25 cellular contexts compared by ENCODE assay signal in the genomic region with DNA sequence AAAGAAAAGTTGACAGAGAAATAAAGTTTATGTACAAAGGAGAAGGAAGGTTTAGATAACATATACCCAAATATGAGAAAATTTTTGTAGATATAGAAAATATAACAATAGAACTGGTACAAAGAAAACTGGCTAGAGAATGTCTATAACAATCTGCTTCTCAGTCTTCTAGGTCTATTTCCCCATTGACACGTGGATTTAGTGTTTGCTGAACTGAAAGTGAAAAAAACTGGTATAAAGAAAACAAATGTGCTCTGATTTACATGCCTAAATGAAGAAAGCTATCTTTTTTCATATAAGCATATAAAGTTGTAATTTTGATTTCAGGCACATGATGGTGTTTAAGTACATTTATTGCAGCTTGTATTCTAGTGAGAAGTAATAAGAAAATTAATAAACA. TPM values are rescaled to one million over a fixed set of nuclear protein-coding genes. Genes with fewer than 3 reads are reported as not detected.
DNase-seq lines count a peak whose midpoint lies in the region; ATAC-seq and TF ChIP-seq lines count a peak whose summit lies in the region.
"Had no signal": no experiment of that assay in that cellular context is flagged by ENCODE, and none has a peak within 500 bp of the region (broad histone marks: within the 10 kb centered on the region; RNA-seq: fewer than 3 reads in every experiment).

No MANE protein-coding gene starts in this region.

- peak overlapping the region; percentile 73 for H3K4me2 ChIP-seq in SU-DHL-6 (ENCODE audit: low read depth, low read length, poor library complexity, severe bottlenecking)

- H3K79me2 ChIP-seq in SU-DHL-6 (ENCODE audit: insufficient read depth, low read length): no peaks in the 10 kb centered on the region

- DNase-seq in stimulated activated CD4-positive, alpha-beta T cell treated with anti-CD3 and anti-CD28 coated beads, Interleukin-4, amount 100 ng/mL, for 1 hour: no peak
- DNase-seq in heart left ventricle (no peak), H4 (ENCODE audit: low spot score) (no peak), NCI-H226 (no peak)
- DNase-seq: activated CD4-positive, alpha-beta T cell treated with anti-CD3 and anti-CD28 coated beads, Interleukin-2, amount 10 ng/mL, durations not matched to agents 7 days and 5 days; activated naive CD4-positive, alpha-beta T cell treated with Interleukin-2 at 50 U/mL for 16 hours; COR-L47; EL; H9; left ventricle myocardium inferior; mucosa of descending colon; NCI-H1105 treated with DMSO at 0.1 percent for 48 hours; NCI-H2171; NCI-H748 treated with DMSO at 0.1 percent for 48 hours; retina had no signal

- TF ChIP-seq CTCF in SU-DHL-6 (IDR thresholded peaks at IDR 0.05; ENCODE audit: insufficient read depth, low read length, poor library complexity, severe bottlenecking) (no peak), heart left ventricle (IDR thresholded peaks at IDR 0.05) (no peak)

- peaks cover 0 to 18% (median 0%) of the 10 kb centered on the region in 12 donors for H3K4me1 ChIP-seq in heart left ventricle
- H3K4me1 ChIP-seq: tibial nerve had no signal

- H3K36me3 ChIP-seq in SU-DHL-6 (ENCODE audit: low read length) (no peaks in the 10 kb centered on the region), heart left ventricle (no peaks in the 10 kb centered on the region)
- H3K36me3 ChIP-seq: left ventricle myocardium inferior, neutrophil, tibial nerve had no signal

- H3K9ac ChIP-seq in SU-DHL-6 (ENCODE audit: low read length): peak overlapping the region; percentile 49

- H3K27me3 ChIP-seq in SU-DHL-6 (ENCODE audit: low read length) (no peaks in the 10 kb centered on the region), heart left ventricle (no peaks in the 10 kb centered on the region)
- H3K27me3 ChIP-seq: neutrophil, tibial nerve had no signal

- H3K9me3 ChIP-seq in SU-DHL-6 (ENCODE audit: insufficient read depth, low read length) (no peaks in the 10 kb centered on the region), heart left ventricle (no peaks in the 10 kb centered on the region)
- H3K9me3 ChIP-seq: left ventricle myocardium inferior, mucosa of descending colon, neutrophil, tibial nerve had no signal

- TF ChIP-seq POLR2A in heart left ventricle (IDR thresholded peaks at IDR 0.05): no peak

- H3K4me3 ChIP-seq in SU-DHL-6 (ENCODE audit: insufficient read depth, low read length, poor library complexity, severe bottlenecking): peak overlapping the region; percentile 39
- H3K4me3 ChIP-seq in heart left ventricle: no peak overlapping the region
- H3K4me3 ChIP-seq: left ventricle myocardium inferior, mucosa of descending colon, SK-N-MC, tibial nerve had no signal

- intact Hi-C loops in heart left ventricle (cut with DNase I): no loop called here

- ATAC-seq in GM18867 (IDR thresholded peaks at IDR 0.05; ENCODE audit: unreplicated experiment): peak; percentile 76
- peak; percentile 53 for ATAC-seq in GM21528 (IDR thresholded peaks at IDR 0.05; ENCODE audit: low FRiP score, unreplicated experiment)
- ATAC-seq in HG03045 (IDR thresholded peaks at IDR 0.05; ENCODE audit: unreplicated experiment): peak; percentile 45
- ATAC-seq in heart left ventricle: no peak
- ATAC-seq: mucosa of descending colon; Panc1; stimulated activated memory B cell treated with anti-CD40 and anti-IgM and Interleukin-4, amounts not matched to agents 10 μg/mL and 1 μg/mL and 100 μg/mL, for 72 hours had no signal

- H4K20me1 ChIP-seq in SU-DHL-6 (ENCODE audit: low read depth, low read length): no peaks in the 10 kb centered on the region

- peaks cover 11% of the 10 kb centered on the region; the same call in 1 of the 2 replicates for H3F3A ChIP-seq in SU-DHL-6 (ENCODE audit: insufficient read depth)

- no peaks in the 10 kb centered on the region for H3K9me2 ChIP-seq in SU-DHL-6 (replicated peaks; ENCODE audit: insufficient read depth, low read length)

- 40 to 47% (median 43%) methylated on average over 1 of the region's 1 CpG for WGBS in heart left ventricle, 4 donors

- peak overlapping the region; percentile 73 for H3K27ac ChIP-seq in SU-DHL-6 (ENCODE audit: low read depth, low read length)
- no peak overlapping the region for H3K27ac ChIP-seq in heart left ventricle
- H3K27ac ChIP-seq: epithelial cell of prostate, left ventricle myocardium inferior, neutrophil, SK-N-MC, tibial nerve had no signal

- H2AFZ ChIP-seq in SU-DHL-6 (ENCODE audit: low read depth, low read length, severe bottlenecking): peak overlapping the region; percentile 79

RNA-seq across cellular contexts. Expression of gene KCNMB2, which starts 9.8 kb away (rescaled TPM):
- total RNA-seq in heart left ventricle: 1 to 10 TPM in 8 of 9 donors, not detected in 1; 1.3 to 5.7 (median 2.7) TPM
- polyA plus RNA-seq in heart left ventricle: 1 to 10 TPM in 1 of 2 donors, under 1 TPM in 1; 0.37 to 1.9 TPM
- total RNA-seq in H4 (2014; rRNA removed; shearing (Covaris generic)): not detected in 2 replicates
- total RNA-seq: activated CD4-positive, alpha-beta T cell treated with anti-CD3 and anti-CD28 coated beads, Interleukin-2, amount 10 ng/mL, durations not matched to agents 7 days and 5 days; H9; tibial nerve had no signal

Comparison
In these comparisons a context has a peak if more than half of its experiments do, and no peak if none do; other contexts are left out.
1. ATAC-seq: peak in GM18867 (single experiment), GM21528 (single experiment) and HG03045 (single experiment); none in heart left ventricle (0 of 4).